ENCODE assay signal across 1 cellular context in genomic region chr18:76213996-76214395, GRCh38.
TF ChIP-seq lines count a peak whose summit lies in the region.

No MANE protein-coding gene starts in this region.

TF ChIP-seq in GM12878, 131 proteins besides CTCF, POLR2A, EP300 and RAD21 (continued from another document):
- no peak for TF ChIP-seq ZNF687 (IDR thresholded peaks at IDR 0.05)
- TF ChIP-seq ZSCAN29 (IDR thresholded peaks at IDR 0.05) = no peak
- TF ChIP-seq MYC (IDR thresholded peaks at IDR 0.05; ENCODE audit: insufficient read depth, insufficient read length, insufficient replicate concordance, low read length, severe bottlenecking) = no peak
- TF ChIP-seq MXI1 (IDR thresholded peaks at IDR 0.05; ENCODE audit: low read depth, low read length) = no peak
